ENCODE assay signal across 1 cellular context in the genomic region with DNA sequence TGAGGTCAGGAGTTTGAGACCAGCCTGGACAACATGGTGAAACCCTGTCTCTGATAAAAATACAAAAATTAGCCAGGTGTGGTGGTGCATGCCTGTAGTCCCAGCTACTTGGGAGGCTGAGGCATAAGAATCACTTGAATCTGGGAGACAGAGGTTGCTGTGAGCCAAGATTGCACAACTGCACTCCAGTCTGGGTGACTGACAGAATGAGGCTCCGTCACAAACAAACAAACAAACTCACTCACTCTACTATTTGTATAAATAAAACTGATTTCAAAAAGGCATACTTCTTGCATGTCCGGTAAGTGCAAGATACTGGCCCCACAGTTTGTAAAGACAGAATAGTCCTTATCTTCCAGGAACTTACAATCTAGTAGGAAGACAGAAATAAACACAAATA. TPM values are rescaled to one million over a fixed set of nuclear protein-coding genes. Genes with fewer than 3 reads are reported as not detected.
"Had no signal": no experiment of that assay in that cellular context is flagged by ENCODE, and none has a peak within 500 bp of the region (broad histone marks: within the 10 kb centered on the region; RNA-seq: fewer than 3 reads in every experiment).

No MANE protein-coding gene starts in this region.

RNA-seq across cellular contexts. Expression of a gene that starts 49.6 kb away (rescaled TPM):
- total RNA-seq: MCF 10A had no signal
